In genomic region chr5:58394326-58394725, GRCh38 we compare ENCODE assay signal across 22 cellular contexts.
"Had no signal": no experiment of that assay in that cellular context is flagged by ENCODE, and none has a peak within 500 bp of the region (broad histone marks: within the 10 kb centered on the region; RNA-seq: fewer than 3 reads in every experiment).

No MANE protein-coding gene starts in this region.

- H3K36me3 ChIP-seq: SJSA1 had no signal

- H3K27me3 ChIP-seq: SJSA1 had no signal

- FAIRE-seq: HepG2 had no signal

- H3K4me3 ChIP-seq: SJSA1, SK-N-MC had no signal

- DNase-seq: IMR-90, Karpas-422, KG1, MM.1S, NCI-H1092 treated with DMSO at 0.1 percent for 48 hours, NCI-H1436, NCI-H187, NCI-H2029, NCI-H2081 treated with DMSO at 0.1 percent for 48 hours, NCI-H2171, NCI-H226, NCI-H446, NCI-H510A, NCI-H524 treated with DMSO at 0.1 percent for 48 hours, NCI-H69, NCI-H774, SIG-M5 had no signal

- H3K27ac ChIP-seq: SJSA1, SK-N-MC had no signal

- ATAC-seq: HepG2, Panc1, Right ventricle myocardium inferior had no signal
